ENCODE assay signal across 12 cellular contexts in genomic region chr1:8520483-8520966, GRCh38.
DNase-seq lines count a peak whose midpoint lies in the region; ATAC-seq and TF ChIP-seq lines count a peak whose summit lies in the region.
"Had no signal": no experiment of that assay in that cellular context is flagged by ENCODE, and none has a peak within 500 bp of the region (broad histone marks: within the 10 kb centered on the region; RNA-seq: fewer than 3 reads in every experiment).

No MANE protein-coding gene starts in this region.

- no peak for ATAC-seq in HG02571 (IDR thresholded peaks at IDR 0.05; ENCODE audit: unreplicated experiment)

- DNase-seq in ELF-1 (ENCODE audit: low read depth, low spot score): peak; percentile 78
- DNase-seq in LoVo (ENCODE audit: low spot score): peak; percentile 40
- no peak for DNase-seq in osteocyte (ENCODE audit: extremely low spot score, unreplicated experiment)
- DNase-seq in activated gamma-delta T cell (lab: John Stamatoyannopoulos, UW): no peak
- no peak for DNase-seq in anterior cingulate cortex (lab: John Stamatoyannopoulos, UW)
- DNase-seq in vagina (ENCODE audit: extremely low spot score in 2 of 2): no peak
- DNase-seq: dermis blood vessel endothelial cell, NCI-H2081 treated with DMSO at 0.1 percent for 48 hours, thyroid gland had no signal

- H3K4me1 Mint-ChIP-seq in brain: peaks cover 67% of the 10 kb centered on the region
- peaks cover 36% of the 10 kb centered on the region for H3K4me1 Mint-ChIP-seq in osteocyte (ENCODE audit: unreplicated experiment)

- intact Hi-C loops in vagina (cut with DNase I): no loop called here

- H3K27me3 Mint-ChIP-seq in brain (peaks cover 3% of the 10 kb centered on the region), osteocyte (ENCODE audit: unreplicated experiment) (no peaks in the 10 kb centered on the region)

- H3K27ac ChIP-seq in vagina: no peak overlapping the region
- H3K27ac ChIP-seq: thyroid gland had no signal

- H3K4me3 Mint-ChIP-seq in brain: peak overlapping the region in 2 of 5 experiments; percentile 22 to 59
- H3K4me3 Mint-ChIP-seq in osteocyte (ENCODE audit: unreplicated experiment): no peak overlapping the region

- peak overlapping the region in 3 of 5 experiments; percentile 18 to 81 (median 81) for H3K27ac Mint-ChIP-seq in brain
- H3K27ac Mint-ChIP-seq in osteocyte (ENCODE audit: unreplicated experiment): peak overlapping the region; percentile 16

- no peaks in the 10 kb centered on the region for H3K27me3 ChIP-seq in vagina
- H3K27me3 ChIP-seq: thyroid gland had no signal

- H3K9me3 ChIP-seq in vagina: no peaks in the 10 kb centered on the region
- H3K9me3 ChIP-seq: thyroid gland had no signal

- no peaks in the 10 kb centered on the region for H3K36me3 ChIP-seq in vagina

- H3K4me3 ChIP-seq in vagina: no peak overlapping the region
- H3K4me3 ChIP-seq: skin epidermis, thyroid gland had no signal

- no peak for TF ChIP-seq POLR2A in vagina (IDR thresholded peaks at IDR 0.05)

- H3K9me3 Mint-ChIP-seq in brain (no peaks in the 10 kb centered on the region), osteocyte (ENCODE audit: unreplicated experiment) (no peaks in the 10 kb centered on the region)

- H3K36me3 Mint-ChIP-seq in brain (peaks cover 22% of the 10 kb centered on the region), osteocyte (ENCODE audit: unreplicated experiment) (peaks cover 7% of the 10 kb centered on the region)

- no peak for TF ChIP-seq CTCF in brain (conservative IDR thresholded peaks at IDR 0.05)
- no peak for TF ChIP-seq CTCF in osteocyte (IDR thresholded peaks at IDR 0.05)
- TF ChIP-seq CTCF in vagina (IDR thresholded peaks at IDR 0.05): no peak

- peaks cover 66% of the 10 kb centered on the region for H3K4me1 ChIP-seq in vagina

Comparison
In these comparisons a context has a peak if more than half of its experiments do, and no peak if none do; other contexts are left out.
1. DNase-seq: peak in ELF-1 (single experiment) and LoVo (single experiment); none in osteocyte (single experiment), activated gamma-delta T cell (single experiment), anterior cingulate cortex (0 of 58) and vagina (0 of 2).